In the genomic region with DNA sequence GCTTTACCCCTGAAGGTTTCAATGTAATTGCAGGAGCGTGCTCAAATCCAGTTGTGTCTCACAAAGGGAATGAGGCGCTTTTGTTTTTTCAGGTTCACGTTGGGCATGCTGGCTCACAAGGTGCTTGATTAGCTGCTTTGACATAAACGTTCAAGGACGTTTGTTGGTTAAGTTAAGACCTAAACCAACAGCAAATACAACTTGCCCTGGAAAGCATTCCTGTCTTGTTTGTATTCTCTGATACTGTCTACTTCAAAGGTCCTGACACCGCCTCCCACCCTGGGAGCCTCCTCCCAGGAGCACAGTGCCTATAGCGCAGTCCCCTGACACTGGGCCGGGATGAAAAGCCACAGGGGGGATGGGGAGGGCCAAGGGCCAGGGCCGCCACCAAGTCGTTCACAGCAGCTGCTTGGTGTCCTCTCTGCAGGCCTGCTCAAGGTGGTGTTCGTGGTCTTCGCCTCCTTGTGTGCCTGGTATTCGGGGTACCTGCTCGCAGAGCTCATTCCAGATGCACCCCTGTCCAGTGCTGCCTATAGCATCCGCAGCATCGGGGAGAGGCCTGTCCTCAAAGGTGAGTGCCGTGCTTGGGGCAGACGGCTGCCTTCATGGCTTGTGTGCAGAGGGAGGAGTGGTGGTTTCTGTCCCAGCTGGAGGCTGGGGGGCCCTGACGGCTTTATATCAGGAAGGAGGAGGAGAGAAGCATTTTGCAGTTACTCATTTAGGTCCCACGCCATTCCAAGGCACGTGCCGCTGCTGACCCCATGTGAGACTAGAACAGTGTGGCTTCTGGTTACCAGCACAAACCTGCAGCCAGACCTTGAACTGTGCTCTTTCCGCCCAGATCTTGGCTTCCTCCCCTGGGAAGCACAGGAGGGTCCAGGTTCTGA, we compare ENCODE assay signal across 1 cellular context.
TF ChIP-seq lines count a peak whose summit lies in the region.

No MANE protein-coding gene starts in this region.

TF ChIP-seq in HepG2, 621 proteins besides CTCF, POLR2A, EP300 and RAD21 (continued from another document and continues in another):
- TF ChIP-seq RBM22 (optimal IDR thresholded peaks at IDR 0.05; ENCODE audit: low read length) (no peak), ZNF337 (CRISPR knock-in tag; IDR thresholded peaks at IDR 0.05; ENCODE audit: borderline replicate concordance, low read depth) (peak; percentile 67; the same call in 1 of the 2 replicates), ZNF660 (CRISPR knock-in tag; IDR thresholded peaks at IDR 0.05; ENCODE audit: borderline replicate concordance, low read depth) (no peak), ZNF746 (CRISPR knock-in tag; IDR thresholded peaks at IDR 0.05) (no peak), CEBPB (IDR thresholded peaks at IDR 0.05; ENCODE audit: borderline replicate concordance, low read depth, low read length) (no peak), ZNF235 (CRISPR knock-in tag; IDR thresholded peaks at IDR 0.05; ENCODE audit: borderline replicate concordance) (peak; percentile 87), ZNF724P (CRISPR knock-in tag; IDR thresholded peaks at IDR 0.05; ENCODE audit: borderline replicate concordance) (no peak), ZNF616 (CRISPR knock-in tag; IDR thresholded peaks at IDR 0.05; ENCODE audit: low read depth) (no peak), ZFP37 (CRISPR knock-in tag; IDR thresholded peaks at IDR 0.05; ENCODE audit: borderline replicate concordance) (0 out of 2 replicates have a peak, but pooled peaks have one; percentile 57), ZNF33A (CRISPR knock-in tag; IDR thresholded peaks at IDR 0.05; ENCODE audit: borderline replicate concordance) (no peak), ZNF564 (CRISPR knock-in tag; IDR thresholded peaks at IDR 0.05) (peak; percentile 45; the same call in 1 of the 2 replicates), ZNF17 (CRISPR knock-in tag; IDR thresholded peaks at IDR 0.05) (no peak), ZNF567 (CRISPR knock-in tag; IDR thresholded peaks at IDR 0.05; ENCODE audit: borderline replicate concordance) (0 out of 2 replicates have a peak, but pooled peaks have one; percentile 72), MAF1 (CRISPR knock-in tag; IDR thresholded peaks at IDR 0.05; ENCODE audit: borderline replicate concordance) (0 out of 2 replicates have a peak, but pooled peaks have one; percentile 50), MAZ (IDR thresholded peaks at IDR 0.05; ENCODE audit: borderline replicate concordance, low read depth, low read length) (no peak), MAZ (CRISPR knock-in tag; IDR thresholded peaks at IDR 0.05; ENCODE audit: low read depth) (peak; percentile 77), MIER2 (CRISPR knock-in tag; IDR thresholded peaks at IDR 0.05) (peak; percentile 45; the same call in 1 of the 2 replicates), SNAI1 (CRISPR knock-in tag; IDR thresholded peaks at IDR 0.05; ENCODE audit: borderline replicate concordance) (no peak), ZNF180 (CRISPR knock-in tag; IDR thresholded peaks at IDR 0.05; ENCODE audit: borderline replicate concordance, low read depth) (no peak), FOXJ3 (CRISPR knock-in tag; IDR thresholded peaks at IDR 0.05; ENCODE audit: borderline replicate concordance) (peak; percentile 93), CREB1 (IDR thresholded peaks at IDR 0.05) (no peak), CREB1 (CRISPR knock-in tag; IDR thresholded peaks at IDR 0.05) (no peak), HNF4G (IDR thresholded peaks at IDR 0.05; ENCODE audit: borderline replicate concordance, low read depth, low read length) (peak; percentile 68), HNF4G (CRISPR knock-in tag; IDR thresholded peaks at IDR 0.05; ENCODE audit: borderline replicate concordance, low read depth) (peak; percentile 62; the same call in 1 of the 2 replicates), CENPT (CRISPR knock-in tag; IDR thresholded peaks at IDR 0.05; ENCODE audit: low read depth) (peak; percentile 70; the same call in 1 of the 2 replicates)
- TF ChIP-seq, protein P1, sequence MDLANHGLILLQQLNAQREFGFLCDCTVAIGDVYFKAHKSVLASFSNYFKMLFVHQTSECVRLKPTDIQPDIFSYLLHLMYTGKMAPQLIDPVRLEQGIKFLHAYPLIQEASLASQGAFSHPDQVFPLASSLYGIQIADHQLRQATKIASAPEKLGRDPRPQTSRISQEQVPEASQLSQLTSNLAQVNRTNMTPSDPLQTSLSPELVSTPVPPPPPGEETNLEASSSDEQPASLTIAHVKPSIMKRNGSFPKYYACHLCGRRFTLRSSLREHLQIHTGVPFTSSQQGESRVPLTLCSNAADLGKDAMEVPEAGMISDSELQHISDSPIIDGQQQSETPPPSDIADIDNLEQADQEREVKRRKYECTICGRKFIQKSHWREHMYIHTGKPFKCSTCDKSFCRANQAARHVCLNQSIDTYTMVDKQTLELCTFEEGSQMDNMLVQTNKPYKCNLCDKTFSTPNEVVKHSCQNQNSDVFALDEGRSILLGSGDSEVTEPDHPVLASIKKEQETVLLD (CRISPR knock-in tag; IDR thresholded peaks at IDR 0.05; ENCODE audit: low read depth): no peak
- TF ChIP-seq, protein P2, sequence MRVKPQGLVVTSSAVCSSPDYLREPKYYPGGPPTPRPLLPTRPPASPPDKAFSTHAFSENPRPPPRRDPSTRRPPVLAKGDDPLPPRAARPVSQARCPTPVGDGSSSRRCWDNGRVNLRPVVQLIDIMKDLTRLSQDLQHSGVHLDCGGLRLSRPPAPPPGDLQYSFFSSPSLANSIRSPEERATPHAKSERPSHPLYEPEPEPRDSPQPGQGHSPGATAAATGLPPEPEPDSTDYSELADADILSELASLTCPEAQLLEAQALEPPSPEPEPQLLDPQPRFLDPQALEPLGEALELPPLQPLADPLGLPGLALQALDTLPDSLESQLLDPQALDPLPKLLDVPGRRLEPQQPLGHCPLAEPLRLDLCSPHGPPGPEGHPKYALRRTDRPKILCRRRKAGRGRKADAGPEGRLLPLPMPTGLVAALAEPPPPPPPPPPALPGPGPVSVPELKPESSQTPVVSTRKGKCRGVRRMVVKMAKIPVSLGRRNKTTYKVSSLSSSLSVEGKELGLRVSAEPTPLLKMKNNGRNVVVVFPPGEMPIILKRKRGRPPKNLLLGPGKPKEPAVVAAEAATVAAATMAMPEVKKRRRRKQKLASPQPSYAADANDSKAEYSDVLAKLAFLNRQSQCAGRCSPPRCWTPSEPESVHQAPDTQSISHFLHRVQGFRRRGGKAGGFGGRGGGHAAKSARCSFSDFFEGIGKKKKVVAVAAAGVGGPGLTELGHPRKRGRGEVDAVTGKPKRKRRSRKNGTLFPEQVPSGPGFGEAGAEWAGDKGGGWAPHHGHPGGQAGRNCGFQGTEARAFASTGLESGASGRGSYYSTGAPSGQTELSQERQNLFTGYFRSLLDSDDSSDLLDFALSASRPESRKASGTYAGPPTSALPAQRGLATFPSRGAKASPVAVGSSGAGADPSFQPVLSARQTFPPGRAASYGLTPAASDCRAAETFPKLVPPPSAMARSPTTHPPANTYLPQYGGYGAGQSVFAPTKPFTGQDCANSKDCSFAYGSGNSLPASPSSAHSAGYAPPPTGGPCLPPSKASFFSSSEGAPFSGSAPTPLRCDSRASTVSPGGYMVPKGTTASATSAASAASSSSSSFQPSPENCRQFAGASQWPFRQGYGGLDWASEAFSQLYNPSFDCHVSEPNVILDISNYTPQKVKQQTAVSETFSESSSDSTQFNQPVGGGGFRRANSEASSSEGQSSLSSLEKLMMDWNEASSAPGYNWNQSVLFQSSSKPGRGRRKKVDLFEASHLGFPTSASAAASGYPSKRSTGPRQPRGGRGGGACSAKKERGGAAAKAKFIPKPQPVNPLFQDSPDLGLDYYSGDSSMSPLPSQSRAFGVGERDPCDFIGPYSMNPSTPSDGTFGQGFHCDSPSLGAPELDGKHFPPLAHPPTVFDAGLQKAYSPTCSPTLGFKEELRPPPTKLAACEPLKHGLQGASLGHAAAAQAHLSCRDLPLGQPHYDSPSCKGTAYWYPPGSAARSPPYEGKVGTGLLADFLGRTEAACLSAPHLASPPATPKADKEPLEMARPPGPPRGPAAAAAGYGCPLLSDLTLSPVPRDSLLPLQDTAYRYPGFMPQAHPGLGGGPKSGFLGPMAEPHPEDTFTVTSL (CRISPR knock-in tag; IDR thresholded peaks at IDR 0.05; ENCODE audit: borderline replicate concordance): peak; percentile 84
- TF ChIP-seq, protein P3, sequence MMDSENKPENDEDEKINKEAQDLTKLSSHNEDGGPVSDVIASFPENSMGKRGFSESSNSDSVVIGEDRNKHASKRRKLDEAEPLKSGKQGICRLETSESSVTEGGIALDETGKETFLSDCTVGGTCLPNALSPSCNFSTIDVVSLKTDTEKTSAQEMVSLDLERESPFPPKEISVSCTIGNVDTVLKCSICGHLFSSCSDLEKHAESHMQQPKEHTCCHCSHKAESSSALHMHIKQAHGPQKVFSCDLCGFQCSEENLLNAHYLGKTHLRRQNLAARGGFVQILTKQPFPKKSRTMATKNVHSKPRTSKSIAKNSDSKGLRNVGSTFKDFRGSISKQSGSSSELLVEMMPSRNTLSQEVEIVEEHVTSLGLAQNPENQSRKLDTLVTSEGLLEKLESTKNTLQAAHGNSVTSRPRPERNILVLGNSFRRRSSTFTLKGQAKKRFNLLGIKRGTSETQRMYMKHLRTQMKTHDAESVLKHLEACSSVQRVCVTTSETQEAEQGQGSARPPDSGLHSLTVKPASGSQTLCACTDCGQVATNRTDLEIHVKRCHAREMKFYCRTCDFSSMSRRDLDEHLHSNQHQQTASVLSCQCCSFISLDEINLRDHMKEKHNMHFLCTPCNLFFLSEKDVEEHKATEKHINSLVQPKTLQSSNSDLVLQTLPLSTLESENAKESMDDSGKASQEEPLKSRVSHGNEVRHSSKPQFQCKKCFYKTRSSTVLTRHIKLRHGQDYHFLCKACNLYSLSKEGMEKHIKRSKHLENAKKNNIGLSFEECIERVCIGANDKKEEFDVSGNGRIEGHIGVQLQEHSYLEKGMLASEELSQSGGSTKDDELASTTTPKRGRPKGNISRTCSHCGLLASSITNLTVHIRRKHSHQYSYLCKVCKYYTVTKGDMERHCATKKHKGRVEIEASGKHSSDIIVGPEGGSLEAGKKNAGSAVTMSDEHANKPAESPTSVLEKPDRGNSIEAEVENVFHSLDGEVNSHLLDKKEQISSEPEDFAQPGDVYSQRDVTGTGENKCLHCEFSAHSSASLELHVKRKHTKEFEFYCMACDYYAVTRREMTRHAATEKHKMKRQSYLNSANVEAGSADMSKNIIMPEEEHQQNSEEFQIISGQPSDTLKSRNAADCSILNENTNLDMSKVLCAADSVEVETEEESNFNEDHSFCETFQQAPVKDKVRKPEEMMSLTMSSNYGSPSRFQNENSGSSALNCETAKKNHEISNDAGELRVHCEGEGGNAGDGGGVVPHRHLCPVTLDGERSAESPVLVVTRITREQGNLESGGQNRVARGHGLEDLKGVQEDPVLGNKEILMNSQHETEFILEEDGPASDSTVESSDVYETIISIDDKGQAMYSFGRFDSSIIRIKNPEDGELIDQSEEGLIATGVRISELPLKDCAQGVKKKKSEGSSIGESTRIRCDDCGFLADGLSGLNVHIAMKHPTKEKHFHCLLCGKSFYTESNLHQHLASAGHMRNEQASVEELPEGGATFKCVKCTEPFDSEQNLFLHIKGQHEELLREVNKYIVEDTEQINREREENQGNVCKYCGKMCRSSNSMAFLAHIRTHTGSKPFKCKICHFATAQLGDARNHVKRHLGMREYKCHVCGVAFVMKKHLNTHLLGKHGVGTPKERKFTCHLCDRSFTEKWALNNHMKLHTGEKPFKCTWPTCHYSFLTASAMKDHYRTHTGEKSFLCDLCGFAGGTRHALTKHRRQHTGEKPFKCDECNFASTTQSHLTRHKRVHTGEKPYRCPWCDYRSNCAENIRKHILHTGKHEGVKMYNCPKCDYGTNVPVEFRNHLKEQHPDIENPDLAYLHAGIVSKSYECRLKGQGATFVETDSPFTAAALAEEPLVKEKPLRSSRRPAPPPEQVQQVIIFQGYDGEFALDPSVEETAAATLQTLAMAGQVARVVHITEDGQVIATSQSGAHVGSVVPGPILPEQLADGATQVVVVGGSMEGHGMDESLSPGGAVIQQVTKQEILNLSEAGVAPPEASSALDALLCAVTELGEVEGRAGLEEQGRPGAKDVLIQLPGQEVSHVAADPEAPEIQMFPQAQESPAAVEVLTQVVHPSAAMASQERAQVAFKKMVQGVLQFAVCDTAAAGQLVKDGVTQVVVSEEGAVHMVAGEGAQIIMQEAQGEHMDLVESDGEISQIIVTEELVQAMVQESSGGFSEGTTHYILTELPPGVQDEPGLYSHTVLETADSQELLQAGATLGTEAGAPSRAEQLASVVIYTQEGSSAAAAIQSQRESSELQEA (CRISPR knock-in tag; IDR thresholded peaks at IDR 0.05; ENCODE audit: not compliant biosample characterization): peak; percentile 64
- TF ChIP-seq, protein P4, sequence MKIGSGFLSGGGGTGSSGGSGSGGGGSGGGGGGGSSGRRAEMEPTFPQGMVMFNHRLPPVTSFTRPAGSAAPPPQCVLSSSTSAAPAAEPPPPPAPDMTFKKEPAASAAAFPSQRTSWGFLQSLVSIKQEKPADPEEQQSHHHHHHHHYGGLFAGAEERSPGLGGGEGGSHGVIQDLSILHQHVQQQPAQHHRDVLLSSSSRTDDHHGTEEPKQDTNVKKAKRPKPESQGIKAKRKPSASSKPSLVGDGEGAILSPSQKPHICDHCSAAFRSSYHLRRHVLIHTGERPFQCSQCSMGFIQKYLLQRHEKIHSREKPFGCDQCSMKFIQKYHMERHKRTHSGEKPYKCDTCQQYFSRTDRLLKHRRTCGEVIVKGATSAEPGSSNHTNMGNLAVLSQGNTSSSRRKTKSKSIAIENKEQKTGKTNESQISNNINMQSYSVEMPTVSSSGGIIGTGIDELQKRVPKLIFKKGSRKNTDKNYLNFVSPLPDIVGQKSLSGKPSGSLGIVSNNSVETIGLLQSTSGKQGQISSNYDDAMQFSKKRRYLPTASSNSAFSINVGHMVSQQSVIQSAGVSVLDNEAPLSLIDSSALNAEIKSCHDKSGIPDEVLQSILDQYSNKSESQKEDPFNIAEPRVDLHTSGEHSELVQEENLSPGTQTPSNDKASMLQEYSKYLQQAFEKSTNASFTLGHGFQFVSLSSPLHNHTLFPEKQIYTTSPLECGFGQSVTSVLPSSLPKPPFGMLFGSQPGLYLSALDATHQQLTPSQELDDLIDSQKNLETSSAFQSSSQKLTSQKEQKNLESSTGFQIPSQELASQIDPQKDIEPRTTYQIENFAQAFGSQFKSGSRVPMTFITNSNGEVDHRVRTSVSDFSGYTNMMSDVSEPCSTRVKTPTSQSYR (CRISPR knock-in tag; IDR thresholded peaks at IDR 0.05; ENCODE audit: borderline replicate concordance): peak; percentile 96
- TF ChIP-seq, protein P5, sequence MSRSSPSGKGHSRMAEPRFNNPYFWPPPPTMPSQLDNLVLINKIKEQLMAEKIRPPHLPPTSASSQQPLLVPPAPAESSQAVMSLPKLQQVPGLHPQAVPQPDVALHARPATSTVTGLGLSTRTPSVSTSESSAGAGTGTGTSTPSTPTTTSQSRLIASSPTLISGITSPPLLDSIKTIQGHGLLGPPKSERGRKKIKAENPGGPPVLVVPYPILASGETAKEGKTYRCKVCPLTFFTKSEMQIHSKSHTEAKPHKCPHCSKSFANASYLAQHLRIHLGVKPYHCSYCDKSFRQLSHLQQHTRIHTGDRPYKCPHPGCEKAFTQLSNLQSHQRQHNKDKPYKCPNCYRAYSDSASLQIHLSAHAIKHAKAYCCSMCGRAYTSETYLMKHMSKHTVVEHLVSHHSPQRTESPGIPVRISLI (CRISPR knock-in tag; IDR thresholded peaks at IDR 0.05; ENCODE audit: borderline replicate concordance): peak; percentile 68; the same call in 1 of the 2 replicates
- TF ChIP-seq, protein P6, sequence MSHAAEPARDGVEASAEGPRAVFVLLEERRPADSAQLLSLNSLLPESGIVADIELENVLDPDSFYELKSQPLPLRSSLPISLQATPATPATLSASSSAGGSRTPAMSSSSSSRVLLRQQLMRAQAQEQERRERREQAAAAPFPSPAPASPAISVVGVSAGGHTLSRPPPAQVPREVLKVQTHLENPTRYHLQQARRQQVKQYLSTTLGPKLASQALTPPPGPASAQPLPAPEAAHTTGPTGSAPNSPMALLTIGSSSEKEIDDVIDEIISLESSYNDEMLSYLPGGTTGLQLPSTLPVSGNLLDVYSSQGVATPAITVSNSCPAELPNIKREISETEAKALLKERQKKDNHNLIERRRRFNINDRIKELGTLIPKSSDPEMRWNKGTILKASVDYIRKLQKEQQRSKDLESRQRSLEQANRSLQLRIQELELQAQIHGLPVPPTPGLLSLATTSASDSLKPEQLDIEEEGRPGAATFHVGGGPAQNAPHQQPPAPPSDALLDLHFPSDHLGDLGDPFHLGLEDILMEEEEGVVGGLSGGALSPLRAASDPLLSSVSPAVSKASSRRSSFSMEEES (CRISPR knock-in tag; IDR thresholded peaks at IDR 0.05): 0 out of 2 replicates have a peak, but pooled peaks have one; percentile 78
